1 cellular context compared by ENCODE assay signal in genomic region chr17:17886747-17887146, GRCh38.
TF ChIP-seq lines count a peak whose summit lies in the region.

No MANE protein-coding gene starts in this region.

TF ChIP-seq in H1, 55 proteins besides CTCF, POLR2A, EP300 and RAD21:
- TF ChIP-seq ATF2 (IDR thresholded peaks at IDR 0.05; ENCODE audit: low read length) (no peak), TAF7 (optimal IDR thresholded peaks at IDR 0.05; ENCODE audit: borderline replicate concordance, low read depth, low read length) (no peak), SIRT6 (IDR thresholded peaks at IDR 0.05; ENCODE audit: low read length) (no peak)
